Comparison of ENCODE assay signal across 11 cellular contexts in genomic region chr21:40788635-40789034, GRCh38. TPM values are rescaled to one million over a fixed set of nuclear protein-coding genes. Genes with fewer than 3 reads are reported as not detected.
"Had no signal": no experiment of that assay in that cellular context is flagged by ENCODE, and none has a peak within 500 bp of the region (broad histone marks: within the 10 kb centered on the region; RNA-seq: fewer than 3 reads in every experiment).

No MANE protein-coding gene starts in this region.

- H2AFZ ChIP-seq: GM23248, GM23338 had no signal

- H3K27ac Mint-ChIP-seq: GM23338, H9, HFFc6 had no signal

- H3K4me3 Mint-ChIP-seq: GM23338, H9, HFFc6 had no signal

- H3K4me1 Mint-ChIP-seq: GM23338, H9 had no signal

- H3K9ac ChIP-seq: GM23248 had no signal

- FAIRE-seq: H1, H54 had no signal

- H3K4me1 ChIP-seq: HAP-1 had no signal

- H3K36me3 ChIP-seq: HAP-1 had no signal

- H3K4me3 ChIP-seq: GM23248, GM23338, HAP-1 had no signal

- H3K9me3 Mint-ChIP-seq: H9 had no signal

- ATAC-seq: GM23338, HCT116 had no signal

- H3K27ac ChIP-seq: GM23248 had no signal

- DNase-seq: GM23248, GOT3, H7, H9, HCEC 1CT, HFFc6 had no signal

- H3K9me3 ChIP-seq: HAP-1 had no signal

- H3K4me2 ChIP-seq: GM23338 had no signal

RNA-seq across cellular contexts. Expression of gene DSCAM, which starts 58.3 kb away (rescaled TPM):
- total RNA-seq: GM23248 had no signal
- polyA plus RNA-seq: GM23248, GM23338 had no signal
